ENCODE assay signal across 7 cellular contexts in genomic region chr13:74287672-74288169, GRCh38.
A peak's percentile ranks its signal among the peaks of the same experiment; 100 is the strongest.
DNase-seq lines count a peak whose midpoint lies in the region; ATAC-seq and TF ChIP-seq lines count a peak whose summit lies in the region.

No MANE protein-coding gene starts in this region.

- peak; percentile 98 for DNase-seq in HT-29 (ENCODE audit: low spot score)
- peak; percentile 29 for DNase-seq in RWPE2 (ENCODE audit: low spot score)
- DNase-seq in activated effector memory CD4-positive, alpha-beta T cell treated with anti-CD3 and anti-CD28 coated beads, Interleukin-2, amount 50 U/mL, for 16 hours, result peak; percentile 90
- peak; percentile 84 for DNase-seq in germinal center (ENCODE audit: low spot score)
- DNase-seq in osteoblast (ENCODE audit: insufficient read length, low spot score, missing footprints), result peak; percentile 46
- peak in 45 of 49 donors; percentile 7 to 91 (median 56) for DNase-seq in substantia nigra (lab: John Stamatoyannopoulos, UW)

- H3K36me3 ChIP-seq in RWPE2 (ENCODE audit: low read depth) (no peaks in the 10 kb centered on the region), osteoblast (ENCODE audit: insufficient read depth, low read length) (no peaks in the 10 kb centered on the region)

- ATAC-seq in GM18909 (IDR thresholded peaks at IDR 0.05; ENCODE audit: poor library complexity, unreplicated experiment) (peak; percentile 54), RWPE2 (ENCODE audit: low read depth) (no peak)

- peak overlapping the region; percentile 79 for H3K4me2 ChIP-seq in osteoblast (ENCODE audit: insufficient read depth, low read length)

- no peaks in the 10 kb centered on the region for H4K20me1 ChIP-seq in osteoblast (ENCODE audit: insufficient read depth, low read length)

- H3K9me3 ChIP-seq in RWPE2 (ENCODE audit: severe bottlenecking) (no peaks in the 10 kb centered on the region), osteoblast (ENCODE audit: low read depth, low read length) (no peaks in the 10 kb centered on the region)

- TF ChIP-seq CTCF in RWPE2 (IDR thresholded peaks at IDR 0.05; ENCODE audit: poor library complexity, severe bottlenecking) (no peak), osteoblast (IDR thresholded peaks at IDR 0.05; ENCODE audit: extremely low read depth, low read depth, low read length) (no peak)

- no peak overlapping the region for H3K4me3 ChIP-seq in RWPE2 (ENCODE audit: severe bottlenecking)
- H3K4me3 ChIP-seq in osteoblast (ENCODE audit: insufficient read depth, low read length), result peak overlapping the region; percentile 49

- H3K4me1 ChIP-seq in RWPE2 (ENCODE audit: insufficient read depth, poor library complexity, severe bottlenecking) (peaks cover 19% of the 10 kb centered on the region), osteoblast (ENCODE audit: insufficient read depth, low read length) (peaks cover 29% of the 10 kb centered on the region)

- H3K27ac ChIP-seq in RWPE2 (ENCODE audit: poor library complexity, severe bottlenecking) (no peak overlapping the region), osteoblast (ENCODE audit: low read depth, low read length) (peak overlapping the region; percentile 58), substantia nigra (ENCODE audit: low read depth, low read length, poor library complexity, severe bottlenecking) (peak overlapping the region; percentile 37)

- no peaks in the 10 kb centered on the region for H3K27me3 ChIP-seq in RWPE2 (ENCODE audit: insufficient read depth, poor library complexity, severe bottlenecking)
- H3K27me3 ChIP-seq in osteoblast (ENCODE audit: insufficient read depth, low read length), result no peaks in the 10 kb centered on the region

- peak overlapping the region; percentile 56 for H2AFZ ChIP-seq in osteoblast (ENCODE audit: low read length)

- no peaks in the 10 kb centered on the region for H3K79me2 ChIP-seq in osteoblast (ENCODE audit: insufficient read depth, low read length)

Comparison
In these comparisons a context has a peak if more than half of its experiments do, and no peak if none do; other contexts are left out.
1. DNase-seq: peak in every context shown above with its lines; median percentile 98 in HT-29; 90 in activated effector memory CD4-positive, alpha-beta T cell treated with anti-CD3 and anti-CD28 coated beads, Interleukin-2, amount 50 U/mL, for 16 hours; 84 in germinal center; 56 in substantia nigra; 46 in osteoblast; 29 in RWPE2.